Comparison of ENCODE assay signal across 8 cellular contexts in the genomic region with DNA sequence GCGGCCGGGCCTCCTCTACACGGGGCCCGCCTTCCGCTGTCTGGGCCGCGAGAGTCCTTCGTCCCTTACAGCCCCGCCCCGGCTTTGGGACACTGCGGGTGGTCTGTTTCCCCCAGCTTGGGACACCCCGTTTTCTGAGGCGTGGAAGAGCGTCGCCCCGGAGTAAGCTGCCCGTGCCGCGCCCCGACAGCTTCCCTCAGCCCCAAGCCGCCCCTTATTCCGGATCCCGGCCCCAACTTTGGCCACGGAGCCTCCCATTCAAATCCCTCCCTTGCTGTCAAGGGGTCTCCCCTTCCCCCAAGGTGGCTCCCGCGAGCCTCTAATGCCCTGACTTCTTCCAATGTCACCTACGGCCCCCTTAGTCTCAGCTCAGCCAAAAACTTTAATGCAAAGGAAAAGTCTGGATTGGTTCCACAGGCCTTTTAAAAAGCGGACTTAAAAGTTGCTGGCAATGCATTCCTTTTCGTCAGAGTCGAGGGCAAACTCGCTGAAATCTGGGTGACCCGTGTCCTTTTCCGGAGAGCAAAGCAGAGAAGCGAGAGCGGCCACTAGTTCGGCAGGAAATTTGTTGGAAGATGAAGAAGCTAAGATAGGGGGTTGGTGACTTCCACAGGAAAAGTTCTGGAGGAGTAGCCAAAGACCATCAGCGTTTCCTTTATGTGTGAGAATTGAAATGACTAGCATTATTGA. TPM values are rescaled to one million over a fixed set of nuclear protein-coding genes. Genes with fewer than 3 reads are reported as not detected.
A peak's percentile ranks its signal among the peaks of the same experiment; 100 is the strongest.
DNase-seq lines count a peak whose midpoint lies in the region; ATAC-seq and TF ChIP-seq lines count a peak whose summit lies in the region.

No MANE protein-coding gene starts in this region.

- TF ChIP-seq CTCF in upper lobe of right lung (IDR thresholded peaks at IDR 0.05), result no peak

- intact Hi-C loops in upper lobe of right lung (cut with DNase I), result no loop called here

- H3K4me3 ChIP-seq in ectodermal cell (ENCODE audit: insufficient read depth, low read depth, low read length) (peak overlapping the region; percentile 97), mesodermal cell (ENCODE audit: extremely low read depth, insufficient read depth, low read length, poor library complexity, severe bottlenecking) (peak overlapping the region; percentile 95), upper lobe of right lung (peak overlapping the region; percentile 95)

- H3K36me3 ChIP-seq in ectodermal cell (ENCODE audit: control insufficient read depth, insufficient read depth, low read length), result no peaks in the 10 kb centered on the region
- no peaks in the 10 kb centered on the region for H3K36me3 ChIP-seq in mesodermal cell (ENCODE audit: control insufficient read depth, insufficient read depth, low read length)
- H3K36me3 ChIP-seq in upper lobe of right lung, result no peaks in the 10 kb centered on the region

- ATAC-seq in upper lobe of right lung, result no peak

- H3K4me1 ChIP-seq in ectodermal cell (ENCODE audit: control insufficient read depth, insufficient read depth, low read length) (peaks cover 8% of the 10 kb centered on the region), mesodermal cell (ENCODE audit: control insufficient read depth, insufficient read depth, low read length, poor library complexity, severe bottlenecking) (no peaks in the 10 kb centered on the region), upper lobe of right lung (peaks cover 25% of the 10 kb centered on the region)

- H3K9me3 ChIP-seq in ectodermal cell (ENCODE audit: control insufficient read depth, low read length) (no peaks in the 10 kb centered on the region), mesodermal cell (ENCODE audit: control insufficient read depth, low read length) (no peaks in the 10 kb centered on the region), upper lobe of right lung (no peaks in the 10 kb centered on the region)

- peak; percentile 6 for DNase-seq in activated gamma-delta T cell treated with anti-CD3 and anti-CD28 coated beads, Interleukin-2, amount 50 U/mL, for 16 hours (ENCODE audit: low read depth)
- no peak for DNase-seq in activated gamma-delta T cell treated with Interleukin-2 at 50 U/mL for 16 hours
- peak; percentile 45 for DNase-seq in RPMI7951 (ENCODE audit: low read depth)
- DNase-seq in upper lobe of right lung, result no peak
- DNase-seq in NCI-H2196 treated with DMSO at 0.1 percent for 48 hours (lab: John Stamatoyannopoulos, UW; ENCODE audit: unreplicated experiment), result no peak
- DNase-seq in NCI-H146 (lab: John Stamatoyannopoulos, UW), result no peak

- H3K27ac ChIP-seq in ectodermal cell (ENCODE audit: insufficient read depth, low read depth, low read length, poor library complexity, severe bottlenecking) (peak overlapping the region; percentile 97), mesodermal cell (ENCODE audit: low read depth, low read length, severe bottlenecking) (peak overlapping the region; percentile 98), upper lobe of right lung (peak overlapping the region; percentile 96)

- WGBS in ectodermal cell, 2 experiments, result 0% methylated on average over 37 of the region's 37 CpGs
- 0% methylated on average over 33 to 34 of the region's 37 CpGs for WGBS in mesodermal cell (ENCODE audit: insufficient coverage in 2 of 2), 2 experiments

- H3K27me3 ChIP-seq in ectodermal cell (ENCODE audit: control insufficient read depth, insufficient read depth, low read length, poor library complexity, severe bottlenecking) (no peaks in the 10 kb centered on the region), upper lobe of right lung (no peaks in the 10 kb centered on the region)

RNA-seq across cellular contexts. Expression of a gene that starts 19.9 kb away (rescaled TPM):
- 33.9 and 40.7 TPM in 2 replicates for total RNA-seq in RPMI7951 (2014; rRNA removed; shearing (Covaris generic))
- 70.7 TPM for polyA plus RNA-seq in ectodermal cell (2013, experiment 1 of 4)
- 77.3 TPM for polyA plus RNA-seq in ectodermal cell (2013, experiment 2 of 4)
- 50.3 TPM for polyA plus RNA-seq in ectodermal cell (2013, experiment 3 of 4)
- 50.3 TPM for polyA plus RNA-seq in ectodermal cell (2013, experiment 4 of 4)
- polyA plus RNA-seq in mesodermal cell (2013, experiment 1 of 2), result 20.9 TPM
- polyA plus RNA-seq in mesodermal cell (2013, experiment 2 of 2), result 19.2 TPM
- 23.0 TPM for total RNA-seq in upper lobe of right lung

RNA-seq across cellular contexts. Expression of a gene that starts 49.0 kb away (rescaled TPM):
- total RNA-seq in RPMI7951 (2014; rRNA removed; shearing (Covaris generic)), result not detected in 2 replicates
- polyA plus RNA-seq in ectodermal cell (2013, experiment 1 of 4), result 1.0 TPM
- 2.5 TPM for polyA plus RNA-seq in ectodermal cell (2013, experiment 2 of 4)
- 1.4 TPM for polyA plus RNA-seq in ectodermal cell (2013, experiment 3 of 4)
- 2.4 TPM for polyA plus RNA-seq in ectodermal cell (2013, experiment 4 of 4)
- polyA plus RNA-seq in mesodermal cell (2013, experiment 1 of 2), result 0.11 TPM
- 0.25 TPM for polyA plus RNA-seq in mesodermal cell (2013, experiment 2 of 2)
- not detected for total RNA-seq in upper lobe of right lung

Comparison
In these comparisons a context has a peak if more than half of its experiments do, and no peak if none do; other contexts are left out.
1. DNase-seq: peak in activated gamma-delta T cell treated with anti-CD3 and anti-CD28 coated beads, Interleukin-2, amount 50 U/mL, for 16 hours (single experiment) and RPMI7951 (single experiment); none in activated gamma-delta T cell treated with Interleukin-2 at 50 U/mL for 16 hours (single experiment), upper lobe of right lung (single experiment), NCI-H2196 treated with DMSO at 0.1 percent for 48 hours (single experiment) and NCI-H146 (single experiment).
2. Peak in every context shown above with its lines, with median percentiles within 50 percentile points of each other: H3K27ac ChIP-seq and H3K4me3 ChIP-seq.